1 cellular context compared by ENCODE assay signal in genomic region chr1:202315576-202316168, GRCh38.
TF ChIP-seq lines count a peak whose summit lies in the region.

No MANE protein-coding gene starts in this region.

TF ChIP-seq in HCT116, 20 proteins besides CTCF, POLR2A, EP300 and RAD21:
- TF ChIP-seq MAX (IDR thresholded peaks at IDR 0.05) (no peak), EZH2phosphoT487 (IDR thresholded peaks at IDR 0.05; ENCODE audit: borderline replicate concordance) (no peak), REST (IDR thresholded peaks at IDR 0.05; ENCODE audit: low read depth) (no peak), EZH2 (IDR thresholded peaks at IDR 0.05) (no peak), ZFX (IDR thresholded peaks at IDR 0.05) (no peak)
